Comparison of ENCODE assay signal across 1 cellular context in the genomic region with DNA sequence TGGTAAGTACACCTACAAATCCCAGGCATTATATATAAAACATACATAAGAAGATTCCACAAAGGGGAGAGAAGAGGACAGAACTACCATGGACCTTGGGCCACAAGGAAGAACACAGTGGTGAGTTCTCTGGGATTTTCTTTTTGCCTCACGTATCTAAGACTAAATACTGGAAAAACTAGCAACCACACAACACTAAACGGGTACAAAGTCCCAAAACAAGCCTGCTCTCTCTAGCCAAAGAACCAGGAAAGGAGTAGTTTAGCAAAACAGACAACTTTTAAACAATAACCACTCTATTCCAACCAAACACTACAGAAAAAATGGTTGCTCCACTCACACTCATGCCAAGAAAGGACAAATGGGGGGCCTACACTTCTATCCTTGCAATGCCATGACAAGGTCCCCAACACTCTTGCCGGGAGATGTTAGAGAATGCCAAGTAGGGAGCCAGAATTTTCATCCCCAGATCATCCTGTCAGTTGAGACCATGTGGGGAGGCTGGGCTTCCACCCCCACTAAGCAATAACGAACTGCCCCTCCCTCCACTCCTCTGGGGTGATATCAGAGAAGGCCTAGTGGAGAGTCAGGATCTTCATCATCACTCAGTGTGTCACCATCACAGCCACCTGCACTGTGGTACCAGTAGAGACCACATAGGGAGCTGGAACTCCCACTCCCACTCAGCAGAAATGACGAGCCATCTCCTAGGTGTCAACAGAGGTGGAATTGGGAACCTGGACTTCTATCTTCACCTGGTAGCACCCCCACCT.
TF ChIP-seq lines count a peak whose summit lies in the region.

No MANE protein-coding gene starts in this region.

TF ChIP-seq in H1, 55 proteins besides CTCF, POLR2A, EP300 and RAD21:
- TF ChIP-seq MAX (IDR thresholded peaks at IDR 0.05), result no peak
- no peak for TF ChIP-seq TAF7 (optimal IDR thresholded peaks at IDR 0.05; ENCODE audit: borderline replicate concordance, low read depth, low read length)
- TF ChIP-seq, protein P1, sequence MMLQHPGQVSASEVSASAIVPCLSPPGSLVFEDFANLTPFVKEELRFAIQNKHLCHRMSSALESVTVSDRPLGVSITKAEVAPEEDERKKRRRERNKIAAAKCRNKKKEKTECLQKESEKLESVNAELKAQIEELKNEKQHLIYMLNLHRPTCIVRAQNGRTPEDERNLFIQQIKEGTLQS (IDR thresholded peaks at IDR 0.05; ENCODE audit: insufficient read depth, low read depth, low read length), result no peak
- TF ChIP-seq KDM1A (IDR thresholded peaks at IDR 0.05; ENCODE audit: borderline replicate concordance, low read length), result no peak
- no peak for TF ChIP-seq CREB1 (IDR thresholded peaks at IDR 0.05)
- TF ChIP-seq, protein P2, sequence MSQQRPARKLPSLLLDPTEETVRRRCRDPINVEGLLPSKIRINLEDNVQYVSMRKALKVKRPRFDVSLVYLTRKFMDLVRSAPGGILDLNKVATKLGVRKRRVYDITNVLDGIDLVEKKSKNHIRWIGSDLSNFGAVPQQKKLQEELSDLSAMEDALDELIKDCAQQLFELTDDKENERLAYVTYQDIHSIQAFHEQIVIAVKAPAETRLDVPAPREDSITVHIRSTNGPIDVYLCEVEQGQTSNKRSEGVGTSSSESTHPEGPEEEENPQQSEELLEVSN (IDR thresholded peaks at IDR 0.05), result no peak
- no peak for TF ChIP-seq RXRA (IDR thresholded peaks at IDR 0.05; ENCODE audit: insufficient read depth, low read depth, low read length)
- TF ChIP-seq RNF2 (IDR thresholded peaks at IDR 0.05; ENCODE audit: borderline replicate concordance, low read depth, low read length, missing control alignments, poor library complexity, severe bottlenecking), result no peak
- no peak for TF ChIP-seq RFX5 (IDR thresholded peaks at IDR 0.05; ENCODE audit: borderline replicate concordance, low read depth, low read length)
- TF ChIP-seq SP1 (IDR thresholded peaks at IDR 0.05; ENCODE audit: low read depth, low read length), result no peak
- no peak for TF ChIP-seq NRF1 (IDR thresholded peaks at IDR 0.05; ENCODE audit: low read depth, low read length)
- TF ChIP-seq HDAC2 (IDR thresholded peaks at IDR 0.05; ENCODE audit: borderline replicate concordance in 1 of 2, low read depth in 2 of 2, low read length in 2 of 2), result no peak
- TF ChIP-seq GABPA (IDR thresholded peaks at IDR 0.05; ENCODE audit: borderline replicate concordance, insufficient read depth, low read length), result no peak
- no peak for TF ChIP-seq BRCA1 (IDR thresholded peaks at IDR 0.05; ENCODE audit: low read depth, low read length)
